9 cellular contexts compared by ENCODE assay signal in the genomic region with DNA sequence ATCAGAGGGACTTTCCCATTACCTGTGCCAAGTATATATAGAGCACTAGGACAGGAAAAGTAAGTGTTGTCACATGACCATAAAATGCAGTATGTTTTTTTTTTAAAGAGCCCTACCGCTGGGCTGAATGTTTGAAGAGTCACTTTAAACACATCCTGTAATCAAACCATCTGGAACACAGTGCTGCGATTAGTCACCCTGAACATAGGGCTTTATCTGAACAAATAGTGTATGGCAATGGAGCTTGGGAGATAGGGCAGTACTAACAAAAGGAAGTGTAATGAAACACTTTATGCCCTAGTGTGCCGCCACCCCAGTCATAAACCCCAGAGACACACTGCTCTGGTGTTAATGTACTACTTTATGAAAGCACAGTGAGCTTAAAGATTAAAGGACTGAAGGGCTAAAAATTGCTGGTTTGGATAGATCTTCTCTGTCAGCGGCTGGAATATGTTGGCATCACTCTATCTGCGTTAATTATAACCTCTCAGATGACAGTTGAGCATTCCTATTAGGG.
DNase-seq lines count a peak whose midpoint lies in the region; ATAC-seq and TF ChIP-seq lines count a peak whose summit lies in the region.
"Had no signal": no experiment of that assay in that cellular context is flagged by ENCODE, and none has a peak within 500 bp of the region (broad histone marks: within the 10 kb centered on the region; RNA-seq: fewer than 3 reads in every experiment).

No MANE protein-coding gene starts in this region.

- ATAC-seq in activated CD4-positive, alpha-beta T cell treated with anti-CD3 and anti-CD28 coated beads for 36 hours, result no peak

- H3K36me3 Mint-ChIP-seq in activated CD4-positive, alpha-beta T cell treated with anti-CD3 and anti-CD28 coated beads for 36 hours (ENCODE audit: low read depth), result no peaks in the 10 kb centered on the region
- H3K36me3 Mint-ChIP-seq in osteocyte (ENCODE audit: unreplicated experiment) (peaks cover 7% of the 10 kb centered on the region), neural progenitor cell (peaks cover 5% of the 10 kb centered on the region)

- H3K9me3 ChIP-seq in BE2C, result no peaks in the 10 kb centered on the region
- no peaks in the 10 kb centered on the region for H3K9me3 ChIP-seq in osteoblast (ENCODE audit: low read depth, low read length)
- no peaks in the 10 kb centered on the region for H3K9me3 ChIP-seq in neural progenitor cell (ENCODE audit: low read depth)

- POLR2A ChIA-PET in activated CD4-positive, alpha-beta T cell treated with anti-CD3 and anti-CD28 coated beads for 36 hours (lab: Charles Lee), result no interaction called here

- peak overlapping the region; percentile 60 for H2AFZ ChIP-seq in osteoblast (ENCODE audit: low read length)
- no peak overlapping the region for H2AFZ ChIP-seq in neural progenitor cell (replicated peaks)

- intact Hi-C loops in activated CD4-positive, alpha-beta T cell treated with anti-CD3 and anti-CD28 coated beads for 36 hours (cut with DNase I, micrococcal nuclease), result no loop called here

- H3K4me2 ChIP-seq in osteoblast (ENCODE audit: insufficient read depth, low read length) (peak overlapping the region; percentile 75), neural progenitor cell (no peak overlapping the region)

- H3K4me1 ChIP-seq in BE2C, result peaks cover 65% of the 10 kb centered on the region
- peaks cover 37% of the 10 kb centered on the region for H3K4me1 ChIP-seq in osteoblast (ENCODE audit: insufficient read depth, low read length)
- H3K4me1 ChIP-seq in neural progenitor cell, result peaks cover 83% of the 10 kb centered on the region

- TF ChIP-seq CTCF in BE2C (IDR thresholded peaks at IDR 0.05; ENCODE audit: low read depth, low read length) (no peak), epithelial cell of esophagus (IDR thresholded peaks at IDR 0.05; ENCODE audit: insufficient read depth, low read depth, low read length, missing control alignments) (no peak), osteoblast (IDR thresholded peaks at IDR 0.05; ENCODE audit: extremely low read depth, low read depth, low read length) (no peak), osteocyte (IDR thresholded peaks at IDR 0.05) (no peak), neural progenitor cell (IDR thresholded peaks at IDR 0.05) (no peak)

- no peak overlapping the region for H3K9ac ChIP-seq in neural progenitor cell

- H3K27me3 ChIP-seq in BE2C (no peaks in the 10 kb centered on the region), osteoblast (ENCODE audit: insufficient read depth, low read length) (no peaks in the 10 kb centered on the region), neural progenitor cell (no peaks in the 10 kb centered on the region)

- CTCF ChIA-PET in activated CD4-positive, alpha-beta T cell treated with anti-CD3 and anti-CD28 coated beads for 36 hours (lab: Charles Lee), result no interaction called here

- H3K79me2 ChIP-seq in osteoblast (ENCODE audit: insufficient read depth, low read length) (no peaks in the 10 kb centered on the region), neural progenitor cell (ENCODE audit: low read depth) (peaks cover 100% of the 10 kb centered on the region)

- peaks cover 68% of the 10 kb centered on the region for H3F3A ChIP-seq in neural progenitor cell (ENCODE audit: low read depth)

- H3K4me3 Mint-ChIP-seq in activated CD4-positive, alpha-beta T cell treated with anti-CD3 and anti-CD28 coated beads for 36 hours, result no peak overlapping the region
- no peak overlapping the region for H3K4me3 Mint-ChIP-seq in osteocyte (ENCODE audit: unreplicated experiment)
- H3K4me3 Mint-ChIP-seq in neural progenitor cell, result no peak overlapping the region
- H3K4me3 Mint-ChIP-seq: central memory CD8-positive, alpha-beta T cell had no signal

- no peaks in the 10 kb centered on the region for H3K9me3 Mint-ChIP-seq in activated CD4-positive, alpha-beta T cell treated with anti-CD3 and anti-CD28 coated beads for 36 hours (ENCODE audit: low read depth)
- H3K9me3 Mint-ChIP-seq in osteocyte (ENCODE audit: unreplicated experiment) (no peaks in the 10 kb centered on the region), neural progenitor cell (no peaks in the 10 kb centered on the region)
- H3K9me3 Mint-ChIP-seq: central memory CD8-positive, alpha-beta T cell had no signal

- peak; percentile 40 for DNase-seq in BE2C
- DNase-seq in HK-2 (ENCODE audit: unreplicated experiment), result peak; percentile 57
- peak; percentile 99 for DNase-seq in NCI-H748 (lab: John Stamatoyannopoulos, UW; ENCODE audit: unreplicated experiment)
- peak; percentile 91 for DNase-seq in epithelial cell of esophagus (ENCODE audit: low read depth)
- DNase-seq in osteoblast (ENCODE audit: insufficient read length, low spot score, missing footprints), result no peak
- no peak for DNase-seq in activated CD4-positive, alpha-beta T cell treated with anti-CD3 and anti-CD28 coated beads for 36 hours
- DNase-seq in osteocyte (ENCODE audit: extremely low spot score, unreplicated experiment), result no peak
- no peak for DNase-seq in neural progenitor cell (ENCODE audit: low spot score)

- no peak overlapping the region for H3K27ac Mint-ChIP-seq in activated CD4-positive, alpha-beta T cell treated with anti-CD3 and anti-CD28 coated beads for 36 hours
- H3K27ac Mint-ChIP-seq in osteocyte (ENCODE audit: unreplicated experiment) (no peak overlapping the region), neural progenitor cell (no peak overlapping the region)

- H3K36me3 ChIP-seq in BE2C, result no peaks in the 10 kb centered on the region
- no peaks in the 10 kb centered on the region for H3K36me3 ChIP-seq in osteoblast (ENCODE audit: insufficient read depth, low read length)
- H3K36me3 ChIP-seq in neural progenitor cell, result no peaks in the 10 kb centered on the region

- H3K4me3 ChIP-seq in BE2C (ENCODE audit: low read depth, low read length) (peak overlapping the region; percentile 36), epithelial cell of esophagus (ENCODE audit: low read length) (peak overlapping the region; percentile 12), osteoblast (ENCODE audit: insufficient read depth, low read length) (peak overlapping the region; percentile 52), neural progenitor cell (no peak overlapping the region)

- H4K20me1 ChIP-seq in osteoblast (ENCODE audit: insufficient read depth, low read length), result no peaks in the 10 kb centered on the region
- peaks cover 99% of the 10 kb centered on the region for H4K20me1 ChIP-seq in neural progenitor cell (ENCODE audit: low read depth)

- H3K27me3 Mint-ChIP-seq in activated CD4-positive, alpha-beta T cell treated with anti-CD3 and anti-CD28 coated beads for 36 hours, result peaks cover 21% of the 10 kb centered on the region
- no peaks in the 10 kb centered on the region for H3K27me3 Mint-ChIP-seq in osteocyte (ENCODE audit: unreplicated experiment)
- H3K27me3 Mint-ChIP-seq in neural progenitor cell (ENCODE audit: insufficient read depth, low read depth), result peaks cover 3% of the 10 kb centered on the region
- H3K27me3 Mint-ChIP-seq: central memory CD8-positive, alpha-beta T cell had no signal

- H3K4me1 Mint-ChIP-seq in activated CD4-positive, alpha-beta T cell treated with anti-CD3 and anti-CD28 coated beads for 36 hours, result peaks cover 5% of the 10 kb centered on the region
- H3K4me1 Mint-ChIP-seq in osteocyte (ENCODE audit: unreplicated experiment) (peaks cover 30% of the 10 kb centered on the region), neural progenitor cell (peaks cover 41% of the 10 kb centered on the region)
- H3K4me1 Mint-ChIP-seq: central memory CD8-positive, alpha-beta T cell had no signal

- peak overlapping the region; percentile 29 for H3K27ac ChIP-seq in osteoblast (ENCODE audit: low read depth, low read length)
- no peak overlapping the region for H3K27ac ChIP-seq in neural progenitor cell

Comparison
In these comparisons a context has a peak if more than half of its experiments do, and no peak if none do; other contexts are left out.
1. DNase-seq: peak in BE2C (single experiment), HK-2 (single experiment), NCI-H748 (single experiment) and epithelial cell of esophagus (single experiment); none in osteoblast (single experiment), activated CD4-positive, alpha-beta T cell treated with anti-CD3 and anti-CD28 coated beads for 36 hours (single experiment), osteocyte (single experiment) and neural progenitor cell (single experiment).